1 cellular context compared by ENCODE assay signal in genomic region chr17:41966453-41967140, GRCh38.
TF ChIP-seq lines count a peak whose summit lies in the region.

Gene CNP, plus strand, starts transcription at chr17:41966795. Its CDS starts 90 bp downstream, at chr17:41966885.

TF ChIP-seq in HEK293, 187 proteins besides CTCF, POLR2A, EP300 and RAD21 (continued from another document):
- TF ChIP-seq, protein P1, sequence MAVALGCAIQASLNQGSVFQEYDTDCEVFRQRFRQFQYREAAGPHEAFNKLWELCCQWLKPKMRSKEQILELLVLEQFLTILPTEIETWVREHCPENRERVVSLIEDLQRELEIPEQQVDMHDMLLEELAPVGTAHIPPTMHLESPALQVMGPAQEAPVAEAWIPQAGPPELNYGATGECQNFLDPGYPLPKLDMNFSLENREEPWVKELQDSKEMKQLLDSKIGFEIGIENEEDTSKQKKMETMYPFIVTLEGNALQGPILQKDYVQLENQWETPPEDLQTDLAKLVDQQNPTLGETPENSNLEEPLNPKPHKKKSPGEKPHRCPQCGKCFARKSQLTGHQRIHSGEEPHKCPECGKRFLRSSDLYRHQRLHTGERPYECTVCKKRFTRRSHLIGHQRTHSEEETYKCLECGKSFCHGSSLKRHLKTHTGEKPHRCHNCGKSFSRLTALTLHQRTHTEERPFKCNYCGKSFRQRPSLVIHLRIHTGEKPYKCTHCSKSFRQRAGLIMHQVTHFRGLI (tag by site-specific recombination; IDR thresholded peaks at IDR 0.05) = 0 out of 2 replicates have a peak, but pooled peaks have one; percentile 17
- peak; percentile 81 for TF ChIP-seq ZNF335 (tag by site-specific recombination; conservative IDR thresholded peaks at IDR 0.05)
- TF ChIP-seq MEIS1 (CRISPR knock-in tag; IDR thresholded peaks at IDR 0.05; ENCODE audit: borderline replicate concordance) = no peak
- TF ChIP-seq HIC1 (tag by site-specific recombination; IDR thresholded peaks at IDR 0.05) = 0 out of 2 replicates have a peak, but pooled peaks have one; percentile 58
- TF ChIP-seq ZBTB20 (tag by site-specific recombination; IDR thresholded peaks at IDR 0.05) = peak; percentile 88; the same call in 1 of the 2 replicates
- TF ChIP-seq, protein P2, sequence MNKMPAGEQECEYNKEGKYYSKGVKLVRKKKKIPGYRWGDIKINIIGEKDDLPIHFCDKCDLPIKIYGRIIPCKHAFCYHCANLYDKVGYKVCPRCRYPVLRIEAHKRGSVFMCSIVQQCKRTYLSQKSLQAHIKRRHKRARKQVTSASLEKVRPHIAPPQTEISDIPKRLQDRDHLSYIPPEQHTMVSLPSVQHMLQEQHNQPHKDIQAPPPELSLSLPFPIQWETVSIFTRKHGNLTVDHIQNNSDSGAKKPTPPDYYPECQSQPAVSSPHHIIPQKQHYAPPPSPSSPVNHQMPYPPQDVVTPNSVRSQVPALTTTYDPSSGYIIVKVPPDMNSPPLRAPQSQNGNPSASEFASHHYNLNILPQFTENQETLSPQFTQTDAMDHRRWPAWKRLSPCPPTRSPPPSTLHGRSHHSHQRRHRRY (tag by site-specific recombination; IDR thresholded peaks at IDR 0.05) = no peak
- TF ChIP-seq ZNF416 (tag by site-specific recombination; IDR thresholded peaks at IDR 0.05) = no peak
- peak; percentile 18; the same call in 1 of the 2 replicates for TF ChIP-seq GLIS1 (tag by site-specific recombination; IDR thresholded peaks at IDR 0.05)
- TF ChIP-seq, protein P3, sequence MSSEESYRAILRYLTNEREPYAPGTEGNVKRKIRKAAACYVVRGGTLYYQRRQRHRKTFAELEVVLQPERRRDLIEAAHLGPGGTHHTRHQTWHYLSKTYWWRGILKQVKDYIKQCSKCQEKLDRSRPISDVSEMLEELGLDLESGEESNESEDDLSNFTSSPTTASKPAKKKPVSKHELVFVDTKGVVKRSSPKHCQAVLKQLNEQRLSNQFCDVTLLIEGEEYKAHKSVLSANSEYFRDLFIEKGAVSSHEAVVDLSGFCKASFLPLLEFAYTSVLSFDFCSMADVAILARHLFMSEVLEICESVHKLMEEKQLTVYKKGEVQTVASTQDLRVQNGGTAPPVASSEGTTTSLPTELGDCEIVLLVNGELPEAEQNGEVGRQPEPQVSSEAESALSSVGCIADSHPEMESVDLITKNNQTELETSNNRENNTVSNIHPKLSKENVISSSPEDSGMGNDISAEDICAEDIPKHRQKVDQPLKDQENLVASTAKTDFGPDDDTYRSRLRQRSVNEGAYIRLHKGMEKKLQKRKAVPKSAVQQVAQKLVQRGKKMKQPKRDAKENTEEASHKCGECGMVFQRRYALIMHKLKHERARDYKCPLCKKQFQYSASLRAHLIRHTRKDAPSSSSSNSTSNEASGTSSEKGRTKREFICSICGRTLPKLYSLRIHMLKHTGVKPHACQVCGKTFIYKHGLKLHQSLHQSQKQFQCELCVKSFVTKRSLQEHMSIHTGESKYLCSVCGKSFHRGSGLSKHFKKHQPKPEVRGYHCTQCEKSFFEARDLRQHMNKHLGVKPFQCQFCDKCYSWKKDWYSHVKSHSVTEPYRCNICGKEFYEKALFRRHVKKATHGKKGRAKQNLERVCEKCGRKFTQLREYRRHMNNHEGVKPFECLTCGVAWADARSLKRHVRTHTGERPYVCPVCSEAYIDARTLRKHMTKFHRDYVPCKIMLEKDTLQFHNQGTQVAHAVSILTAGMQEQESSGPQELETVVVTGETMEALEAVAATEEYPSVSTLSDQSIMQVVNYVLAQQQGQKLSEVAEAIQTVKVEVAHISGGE (tag by site-specific recombination; conservative IDR thresholded peaks at IDR 0.05; ENCODE audit: low read depth) = 0 out of 2 replicates have a peak, but pooled peaks have one; percentile 33
- peak; percentile 86 for TF ChIP-seq KLF9 (tag by site-specific recombination; IDR thresholded peaks at IDR 0.05; ENCODE audit: low read depth)
- no peak for TF ChIP-seq ZNF169 (tag by site-specific recombination; IDR thresholded peaks at IDR 0.05)
- TF ChIP-seq ZNF830 (tag by site-specific recombination; IDR thresholded peaks at IDR 0.05; ENCODE audit: low read depth) = no peak
- 0 out of 2 replicates have a peak, but pooled peaks have one; percentile 32 for TF ChIP-seq REPIN1 (tag by site-specific recombination; IDR thresholded peaks at IDR 0.05; ENCODE audit: low read depth)
- TF ChIP-seq ZNF621 (tag by site-specific recombination; IDR thresholded peaks at IDR 0.05) = no peak
- TF ChIP-seq ZNF664 (tag by site-specific recombination; IDR thresholded peaks at IDR 0.05) = no peak
- TF ChIP-seq ZNF76 (tag by site-specific recombination; IDR thresholded peaks at IDR 0.05; ENCODE audit: borderline replicate concordance, low read depth) = peak; percentile 41; the same call in 1 of the 2 replicates
- TF ChIP-seq, protein P4, sequence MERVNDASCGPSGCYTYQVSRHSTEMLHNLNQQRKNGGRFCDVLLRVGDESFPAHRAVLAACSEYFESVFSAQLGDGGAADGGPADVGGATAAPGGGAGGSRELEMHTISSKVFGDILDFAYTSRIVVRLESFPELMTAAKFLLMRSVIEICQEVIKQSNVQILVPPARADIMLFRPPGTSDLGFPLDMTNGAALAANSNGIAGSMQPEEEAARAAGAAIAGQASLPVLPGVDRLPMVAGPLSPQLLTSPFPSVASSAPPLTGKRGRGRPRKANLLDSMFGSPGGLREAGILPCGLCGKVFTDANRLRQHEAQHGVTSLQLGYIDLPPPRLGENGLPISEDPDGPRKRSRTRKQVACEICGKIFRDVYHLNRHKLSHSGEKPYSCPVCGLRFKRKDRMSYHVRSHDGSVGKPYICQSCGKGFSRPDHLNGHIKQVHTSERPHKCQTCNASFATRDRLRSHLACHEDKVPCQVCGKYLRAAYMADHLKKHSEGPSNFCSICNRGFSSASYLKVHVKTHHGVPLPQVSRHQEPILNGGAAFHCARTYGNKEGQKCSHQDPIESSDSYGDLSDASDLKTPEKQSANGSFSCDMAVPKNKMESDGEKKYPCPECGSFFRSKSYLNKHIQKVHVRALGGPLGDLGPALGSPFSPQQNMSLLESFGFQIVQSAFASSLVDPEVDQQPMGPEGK (tag by site-specific recombination; IDR thresholded peaks at IDR 0.05) = peak; percentile 66
- TF ChIP-seq ZFP69B (tag by site-specific recombination; IDR thresholded peaks at IDR 0.05) = 0 out of 2 replicates have a peak, but pooled peaks have one; percentile 32
- TF ChIP-seq KLF17 (tag by site-specific recombination; IDR thresholded peaks at IDR 0.05) = 0 out of 2 replicates have a peak, but pooled peaks have one; percentile 48
- TF ChIP-seq SP2 (tag by site-specific recombination; IDR thresholded peaks at IDR 0.05) = peak; percentile 65
- no peak for TF ChIP-seq ZNF112 (tag by site-specific recombination; IDR thresholded peaks at IDR 0.05)
- TF ChIP-seq KLF10 (tag by site-specific recombination; IDR thresholded peaks at IDR 0.05) = peak; percentile 91
- TF ChIP-seq ATF2 (tag by site-specific recombination; IDR thresholded peaks at IDR 0.05; ENCODE audit: low read depth) = no peak
- TF ChIP-seq, protein P5, sequence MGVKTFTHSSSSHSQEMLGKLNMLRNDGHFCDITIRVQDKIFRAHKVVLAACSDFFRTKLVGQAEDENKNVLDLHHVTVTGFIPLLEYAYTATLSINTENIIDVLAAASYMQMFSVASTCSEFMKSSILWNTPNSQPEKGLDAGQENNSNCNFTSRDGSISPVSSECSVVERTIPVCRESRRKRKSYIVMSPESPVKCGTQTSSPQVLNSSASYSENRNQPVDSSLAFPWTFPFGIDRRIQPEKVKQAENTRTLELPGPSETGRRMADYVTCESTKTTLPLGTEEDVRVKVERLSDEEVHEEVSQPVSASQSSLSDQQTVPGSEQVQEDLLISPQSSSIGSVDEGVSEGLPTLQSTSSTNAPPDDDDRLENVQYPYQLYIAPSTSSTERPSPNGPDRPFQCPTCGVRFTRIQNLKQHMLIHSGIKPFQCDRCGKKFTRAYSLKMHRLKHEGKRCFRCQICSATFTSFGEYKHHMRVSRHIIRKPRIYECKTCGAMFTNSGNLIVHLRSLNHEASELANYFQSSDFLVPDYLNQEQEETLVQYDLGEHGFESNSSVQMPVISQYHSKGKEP (tag by site-specific recombination; IDR thresholded peaks at IDR 0.05) = 0 out of 2 replicates have a peak, but pooled peaks have one; percentile 7
- TF ChIP-seq ZNF214 (tag by site-specific recombination; IDR thresholded peaks at IDR 0.05; ENCODE audit: borderline replicate concordance) = no peak
- peak; percentile 75 for TF ChIP-seq SP3 (tag by site-specific recombination; IDR thresholded peaks at IDR 0.05)
- TF ChIP-seq ZSCAN30 (tag by site-specific recombination; IDR thresholded peaks at IDR 0.05) = peak; percentile 92
- TF ChIP-seq ZFHX2 (tag by site-specific recombination; conservative IDR thresholded peaks at IDR 0.05) = peak; percentile 90
- TF ChIP-seq KLF8 (tag by site-specific recombination; IDR thresholded peaks at IDR 0.05) = peak; percentile 54; the same call in 1 of the 2 replicates
- TF ChIP-seq ZNF561 (tag by site-specific recombination; IDR thresholded peaks at IDR 0.05; ENCODE audit: borderline replicate concordance) = peak; percentile 61; the same call in 1 of the 2 replicates
- TF ChIP-seq, protein P6, sequence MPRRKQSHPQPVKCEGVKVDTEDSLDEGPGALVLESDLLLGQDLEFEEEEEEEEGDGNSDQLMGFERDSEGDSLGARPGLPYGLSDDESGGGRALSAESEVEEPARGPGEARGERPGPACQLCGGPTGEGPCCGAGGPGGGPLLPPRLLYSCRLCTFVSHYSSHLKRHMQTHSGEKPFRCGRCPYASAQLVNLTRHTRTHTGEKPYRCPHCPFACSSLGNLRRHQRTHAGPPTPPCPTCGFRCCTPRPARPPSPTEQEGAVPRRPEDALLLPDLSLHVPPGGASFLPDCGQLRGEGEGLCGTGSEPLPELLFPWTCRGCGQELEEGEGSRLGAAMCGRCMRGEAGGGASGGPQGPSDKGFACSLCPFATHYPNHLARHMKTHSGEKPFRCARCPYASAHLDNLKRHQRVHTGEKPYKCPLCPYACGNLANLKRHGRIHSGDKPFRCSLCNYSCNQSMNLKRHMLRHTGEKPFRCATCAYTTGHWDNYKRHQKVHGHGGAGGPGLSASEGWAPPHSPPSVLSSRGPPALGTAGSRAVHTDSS (tag by site-specific recombination; IDR thresholded peaks at IDR 0.05) = 0 out of 2 replicates have a peak, but pooled peaks have one; percentile 16
- peak; percentile 20 for TF ChIP-seq ZIC2 (tag by site-specific recombination; IDR thresholded peaks at IDR 0.05)
- no peak for TF ChIP-seq ZNF510 (tag by site-specific recombination; IDR thresholded peaks at IDR 0.05; ENCODE audit: insufficient replicate concordance)
- TF ChIP-seq, protein P7, sequence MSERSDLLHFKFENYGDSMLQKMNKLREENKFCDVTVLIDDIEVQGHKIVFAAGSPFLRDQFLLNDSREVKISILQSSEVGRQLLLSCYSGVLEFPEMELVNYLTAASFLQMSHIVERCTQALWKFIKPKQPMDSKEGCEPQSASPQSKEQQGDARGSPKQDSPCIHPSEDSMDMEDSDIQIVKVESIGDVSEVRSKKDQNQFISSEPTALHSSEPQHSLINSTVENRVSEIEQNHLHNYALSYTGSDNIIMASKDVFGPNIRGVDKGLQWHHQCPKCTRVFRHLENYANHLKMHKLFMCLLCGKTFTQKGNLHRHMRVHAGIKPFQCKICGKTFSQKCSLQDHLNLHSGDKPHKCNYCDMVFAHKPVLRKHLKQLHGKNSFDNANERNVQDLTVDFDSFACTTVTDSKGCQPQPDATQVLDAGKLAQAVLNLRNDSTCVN (tag by site-specific recombination; optimal IDR thresholded peaks at IDR 0.05) = peak; percentile 87
TF ChIP-seq in HEK293: peak in this region for 32.
